ENCODE assay signal across 8 cellular contexts in the genomic region with DNA sequence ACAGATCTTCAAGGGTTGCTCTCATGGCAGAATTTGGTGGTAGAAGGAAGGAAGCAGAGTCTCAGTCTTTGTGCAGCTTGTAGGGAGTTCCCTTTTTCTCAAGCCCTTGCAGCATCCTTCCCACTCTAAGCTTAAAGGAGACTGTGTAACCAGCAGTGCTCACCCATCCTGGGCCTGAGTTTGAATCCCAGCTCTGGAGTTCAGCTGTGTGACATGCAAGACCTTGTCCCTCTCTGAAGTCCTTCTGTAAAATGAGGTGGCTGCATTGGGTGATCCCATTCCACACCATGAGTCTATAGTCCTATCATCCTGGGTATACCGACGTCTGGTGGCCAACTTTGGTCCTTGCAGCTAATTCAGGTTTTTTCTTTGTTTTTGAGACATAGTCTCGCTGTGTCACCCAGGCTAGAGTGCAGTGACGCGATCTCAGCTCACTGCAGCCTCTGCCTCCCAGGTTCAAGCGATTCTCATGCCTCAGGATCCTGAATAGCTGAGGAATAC. TPM values are rescaled to one million over a fixed set of nuclear protein-coding genes. Genes with fewer than 3 reads are reported as not detected.
A peak's percentile ranks its signal among the peaks of the same experiment; 100 is the strongest.
DNase-seq lines count a peak whose midpoint lies in the region; ATAC-seq, FAIRE-seq and TF ChIP-seq lines count a peak whose summit lies in the region.

No MANE protein-coding gene starts in this region.

- DNase-seq in NCI-H82 (lab: John Stamatoyannopoulos, UW) (peak; percentile 44), NCI-H82 treated with DMSO at 0.1 percent for 48 hours (lab: John Stamatoyannopoulos, UW; ENCODE audit: unreplicated experiment) (no peak), NB4 (ENCODE audit: low read depth) (peak; percentile 83), amniotic epithelial cell (ENCODE audit: low read depth) (peak; percentile 15), HepG2 (ENCODE audit: low spot score) (peak; percentile 74), NCI-H1436 treated with DMSO at 0.1 percent for 48 hours (lab: John Stamatoyannopoulos, UW) (no peak), NK-92 (lab: John Stamatoyannopoulos, UW; ENCODE audit: unreplicated experiment) (no peak)

- TF ChIP-seq CTCF in NB4 (IDR thresholded peaks at IDR 0.05; ENCODE audit: low read depth, low read length) (no peak), HepG2 (CRISPR knock-in tag; IDR thresholded peaks at IDR 0.05) (peak; percentile 85)

- H3K79me2 ChIP-seq in HepG2 (ENCODE audit: insufficient read depth, low read length) = no peaks in the 10 kb centered on the region

- H4K20me1 ChIP-seq in HepG2 (ENCODE audit: insufficient read depth, low read length) = no peaks in the 10 kb centered on the region

- no peaks in the 10 kb centered on the region for H3K27me3 ChIP-seq in HepG2 (ENCODE audit: control insufficient read depth in 1 of 2, insufficient read depth in 2 of 2, low read length in 2 of 2)

- no TSS peak for BruUV-seq in HepG2 (replicated peaks; lab: Mats Ljungman, UMichigan)

- H3K4me1 ChIP-seq in HepG2 (ENCODE audit: insufficient read depth, low read length) = peaks cover 19% of the 10 kb centered on the region

- POLR2A ChIA-PET in HepG2 (lab: Yijun Ruan, JAX) = interaction anchor here (1.0 to 1.9 kb wide), 8 partner anchors 19 to 68 kb away, joined by 3 to 13 read pairs (median 5); a partner anchor contains a TSS

- TF ChIP-seq POLR2A in NB4 (IDR thresholded peaks at IDR 0.05; ENCODE audit: extremely low read depth, insufficient read length) = no peak
- TF ChIP-seq POLR2A in HepG2 (IDR thresholded peaks at IDR 0.05; ENCODE audit: insufficient read depth in 1 of 2, low read depth in 2 of 2, low read length in 2 of 2) = no peak

- H3K9me3 ChIP-seq in HepG2 (ENCODE audit: low read length) = peaks cover 12% of the 10 kb centered on the region

- no peak overlapping the region for H3K4me3 ChIP-seq in NB4 (ENCODE audit: low read depth, low read length)
- no peak overlapping the region for H3K4me3 ChIP-seq in HepG2 (replicated peaks in 1 of 3; ENCODE audit: insufficient read depth in 1 of 3, low read depth in 2 of 3, low read length in 3 of 3)

- FAIRE-seq in HepG2 (lab: Jason Lieb, UNC) = peak; percentile 79

- TF ChIP-seq RAD21 in HepG2 (CRISPR knock-in tag; IDR thresholded peaks at IDR 0.05) = peak; percentile 80

- intact Hi-C loops in HepG2 (cut with micrococcal nuclease; ENCODE audit: unreplicated experiment) = loop anchor here (1.0 kb wide), 2 partner anchors 40 to 68 kb away; no protein-coding TSS in a partner anchor

- H3K9ac ChIP-seq in HepG2 (ENCODE audit: insufficient read depth, low read depth, low read length) = no peak overlapping the region

- ATAC-seq in HepG2 (peak; percentile 92), GM19023 (IDR thresholded peaks at IDR 0.05; ENCODE audit: unreplicated experiment) (no peak)

- peak overlapping the region; percentile 36; the same call in 1 of the 2 replicates for H3K4me2 ChIP-seq in HepG2 (ENCODE audit: low read depth, low read length)

- in situ Hi-C loops in HepG2 (cut with HindIII; ENCODE audit: extremely low pct_ligation_motif_present, low pct_unique_long_range_greater_than_20kb) = no loop called here

- H3K27ac ChIP-seq in HepG2 (ENCODE audit: extremely low read length, insufficient read depth, low read length) = no peak overlapping the region

- no peaks in the 10 kb centered on the region for H3K36me3 ChIP-seq in HepG2 (replicated peaks in 1 of 2; ENCODE audit: control insufficient read depth in 1 of 2, insufficient read depth in 2 of 2, low read length in 2 of 2)

- CTCF ChIA-PET in HepG2 (lab: Yijun Ruan, JAX; ENCODE audit: low intra/inter-chr PET ratio, low total read pairs) = interaction anchor here (0.6 to 2.6 kb wide), 5 partner anchors 53 to 111 kb away, joined by 3 to 38 read pairs (median 3); no protein-coding TSS in a partner anchor

- TF ChIP-seq EP300 in HepG2 (IDR thresholded peaks at IDR 0.05; ENCODE audit: low read depth in 2 of 2, low read length in 2 of 2) (no peak), HepG2 (CRISPR knock-in tag; IDR thresholded peaks at IDR 0.05; ENCODE audit: borderline replicate concordance) (no peak)

- WGBS in HepG2 (ENCODE audit: low lambda C conversion rate) = 0% methylated on average over 3 of the region's 6 CpGs

- no peak overlapping the region for H2AFZ ChIP-seq in HepG2 (ENCODE audit: low read length)

RNA-seq across cellular contexts. Expression of a gene that starts 9.8 kb away (rescaled TPM):
- total RNA-seq in HepG2 (2016; rRNA removed; fragmentation: Illumina TruSeq; extraction: Trizol) = not detected in 2 replicates
- total RNA-seq in HepG2 (2016; cell fraction: cytosol; rRNA removed; fragmentation: Illumina TruSeq; extraction: Trizol; ENCODE audit: low read depth) = not detected in 2 replicates
- not detected in 2 replicates for total RNA-seq in HepG2 (2016; cell fraction: insoluble cytoplasmic fraction; rRNA removed; fragmentation: Illumina TruSeq; extraction: Trizol)
- total RNA-seq in HepG2 (2016; cell fraction: membrane; rRNA removed; fragmentation: Illumina TruSeq; extraction: Trizol) = not detected in 2 replicates
- total RNA-seq in HepG2 (2016; cell fraction: nucleus; rRNA removed; fragmentation: Illumina TruSeq; extraction: Trizol) = not detected in 2 replicates
- polyA plus RNA-seq in HepG2 (2011; rRNA removed) = not detected in 2 replicates
- polyA plus RNA-seq in HepG2 (2011; cell fraction: cytosol; rRNA removed) = not detected in 2 replicates
- not detected in 2 replicates for polyA plus RNA-seq in HepG2 (2011; cell fraction: nucleus; rRNA removed)
- polyA plus RNA-seq in HepG2 (2012) = 0.17 and 0.20 TPM in 2 replicates
- polyA plus RNA-seq in HepG2 (2016; cell fraction: cytosol; fragmentation: Illumina TruSeq; extraction: Trizol; ENCODE audit: low read depth) = not detected in 2 replicates
- polyA plus RNA-seq in HepG2 (2016; cell fraction: insoluble cytoplasmic fraction; fragmentation: Illumina TruSeq; extraction: Trizol; ENCODE audit: low read depth) = not detected in 2 replicates
- polyA plus RNA-seq in HepG2 (2016; cell fraction: membrane; fragmentation: Illumina TruSeq; extraction: Trizol; ENCODE audit: low read depth) = not detected in 2 replicates
- not detected in 2 replicates for polyA plus RNA-seq in HepG2 (2016; cell fraction: nucleus; fragmentation: Illumina TruSeq; extraction: Trizol; ENCODE audit: insufficient read depth, low read depth)
- not detected in 2 replicates for polyA minus RNA-seq in HepG2 (2011; rRNA and poly(A)+ RNA removed; ENCODE audit: low replicate concordance)
- polyA minus RNA-seq in HepG2 (2011; cell fraction: cytosol; rRNA and poly(A)+ RNA removed) = not detected in 2 replicates
- not detected in 2 replicates for polyA minus RNA-seq in HepG2 (2011; cell fraction: nucleus; rRNA and poly(A)+ RNA removed)

RNA-seq across cellular contexts. Expression of a gene that starts 17.3 kb away (rescaled TPM):
- not detected in 2 replicates for total RNA-seq in HepG2 (2016; rRNA removed; fragmentation: Illumina TruSeq; extraction: Trizol)
- total RNA-seq in HepG2 (2016; cell fraction: cytosol; rRNA removed; fragmentation: Illumina TruSeq; extraction: Trizol; ENCODE audit: low read depth) = not detected in 2 replicates
- not detected in 2 replicates for total RNA-seq in HepG2 (2016; cell fraction: insoluble cytoplasmic fraction; rRNA removed; fragmentation: Illumina TruSeq; extraction: Trizol)
- not detected in 2 replicates for total RNA-seq in HepG2 (2016; cell fraction: membrane; rRNA removed; fragmentation: Illumina TruSeq; extraction: Trizol)
- not detected in 2 replicates for total RNA-seq in HepG2 (2016; cell fraction: nucleus; rRNA removed; fragmentation: Illumina TruSeq; extraction: Trizol)
- polyA plus RNA-seq in HepG2 (2011; rRNA removed) = 0.05 and 0.20 TPM in 2 replicates
- polyA plus RNA-seq in HepG2 (2011; cell fraction: cytosol; rRNA removed) = not detected in 2 replicates
- polyA plus RNA-seq in HepG2 (2011; cell fraction: nucleus; rRNA removed) = 0.10 and 0.13 TPM in 2 replicates
- polyA plus RNA-seq in HepG2 (2012) = 0.13 TPM in 1 of 2 replicates, not detected in the other
- 0.23 TPM in 2 replicates for polyA plus RNA-seq in HepG2 (2016; cell fraction: cytosol; fragmentation: Illumina TruSeq; extraction: Trizol; ENCODE audit: low read depth)
- polyA plus RNA-seq in HepG2 (2016; cell fraction: insoluble cytoplasmic fraction; fragmentation: Illumina TruSeq; extraction: Trizol; ENCODE audit: low read depth) = not detected in 2 replicates
- polyA plus RNA-seq in HepG2 (2016; cell fraction: membrane; fragmentation: Illumina TruSeq; extraction: Trizol; ENCODE audit: low read depth) = 0.23 TPM in 1 of 2 replicates, not detected in the other
- not detected in 2 replicates for polyA plus RNA-seq in HepG2 (2016; cell fraction: nucleus; fragmentation: Illumina TruSeq; extraction: Trizol; ENCODE audit: insufficient read depth, low read depth)
- not detected in 2 replicates for polyA minus RNA-seq in HepG2 (2011; rRNA and poly(A)+ RNA removed; ENCODE audit: low replicate concordance)
- not detected in 2 replicates for polyA minus RNA-seq in HepG2 (2011; cell fraction: cytosol; rRNA and poly(A)+ RNA removed)
- polyA minus RNA-seq in HepG2 (2011; cell fraction: nucleus; rRNA and poly(A)+ RNA removed) = not detected in 2 replicates

RNA-seq across cellular contexts. Expression of a gene that starts 19.9 kb away (rescaled TPM):
- not detected in 2 replicates for total RNA-seq in HepG2 (2016; rRNA removed; fragmentation: Illumina TruSeq; extraction: Trizol)
- not detected in 2 replicates for total RNA-seq in HepG2 (2016; cell fraction: cytosol; rRNA removed; fragmentation: Illumina TruSeq; extraction: Trizol; ENCODE audit: low read depth)
- not detected in 2 replicates for total RNA-seq in HepG2 (2016; cell fraction: insoluble cytoplasmic fraction; rRNA removed; fragmentation: Illumina TruSeq; extraction: Trizol)
- total RNA-seq in HepG2 (2016; cell fraction: membrane; rRNA removed; fragmentation: Illumina TruSeq; extraction: Trizol) = 0.19 TPM in 1 of 2 replicates, not detected in the other
- total RNA-seq in HepG2 (2016; cell fraction: nucleus; rRNA removed; fragmentation: Illumina TruSeq; extraction: Trizol) = not detected in 2 replicates
- polyA plus RNA-seq in HepG2 (2011; rRNA removed) = 1.3 and 1.8 TPM in 2 replicates
- polyA plus RNA-seq in HepG2 (2011; cell fraction: cytosol; rRNA removed) = 2.1 and 2.3 TPM in 2 replicates
- polyA plus RNA-seq in HepG2 (2011; cell fraction: nucleus; rRNA removed) = 0.72 and 1.6 TPM in 2 replicates
- 0.57 and 1.0 TPM in 2 replicates for polyA plus RNA-seq in HepG2 (2012)
- polyA plus RNA-seq in HepG2 (2016; cell fraction: cytosol; fragmentation: Illumina TruSeq; extraction: Trizol; ENCODE audit: low read depth) = not detected in 2 replicates
- not detected in 2 replicates for polyA plus RNA-seq in HepG2 (2016; cell fraction: insoluble cytoplasmic fraction; fragmentation: Illumina TruSeq; extraction: Trizol; ENCODE audit: low read depth)
- polyA plus RNA-seq in HepG2 (2016; cell fraction: membrane; fragmentation: Illumina TruSeq; extraction: Trizol; ENCODE audit: low read depth) = not detected in 2 replicates
- polyA plus RNA-seq in HepG2 (2016; cell fraction: nucleus; fragmentation: Illumina TruSeq; extraction: Trizol; ENCODE audit: insufficient read depth, low read depth) = not detected in 2 replicates
- polyA minus RNA-seq in HepG2 (2011; rRNA and poly(A)+ RNA removed; ENCODE audit: low replicate concordance) = 1.3 TPM in 1 of 2 replicates, not detected in the other
- 0.69 TPM in 1 of 2 replicates, not detected in the other for polyA minus RNA-seq in HepG2 (2011; cell fraction: cytosol; rRNA and poly(A)+ RNA removed)
- not detected in 2 replicates for polyA minus RNA-seq in HepG2 (2011; cell fraction: nucleus; rRNA and poly(A)+ RNA removed)

RNA-seq across cellular contexts. Expression of a gene that starts 35.2 kb away (rescaled TPM):
- not detected in 2 replicates for total RNA-seq in HepG2 (2016; rRNA removed; fragmentation: Illumina TruSeq; extraction: Trizol)
- total RNA-seq in HepG2 (2016; cell fraction: cytosol; rRNA removed; fragmentation: Illumina TruSeq; extraction: Trizol; ENCODE audit: low read depth) = not detected in 2 replicates
- total RNA-seq in HepG2 (2016; cell fraction: insoluble cytoplasmic fraction; rRNA removed; fragmentation: Illumina TruSeq; extraction: Trizol) = not detected in 2 replicates
- not detected in 2 replicates for total RNA-seq in HepG2 (2016; cell fraction: membrane; rRNA removed; fragmentation: Illumina TruSeq; extraction: Trizol)
- not detected in 2 replicates for total RNA-seq in HepG2 (2016; cell fraction: nucleus; rRNA removed; fragmentation: Illumina TruSeq; extraction: Trizol)
- 0.21 and 0.40 TPM in 2 replicates for polyA plus RNA-seq in HepG2 (2011; rRNA removed)
- polyA plus RNA-seq in HepG2 (2011; cell fraction: cytosol; rRNA removed) = 0.16 TPM in 1 of 2 replicates, not detected in the other
- not detected in 2 replicates for polyA plus RNA-seq in HepG2 (2011; cell fraction: nucleus; rRNA removed)
- polyA plus RNA-seq in HepG2 (2012) = 0.25 and 0.42 TPM in 2 replicates
- polyA plus RNA-seq in HepG2 (2016; cell fraction: cytosol; fragmentation: Illumina TruSeq; extraction: Trizol; ENCODE audit: low read depth) = not detected in 2 replicates
- not detected in 2 replicates for polyA plus RNA-seq in HepG2 (2016; cell fraction: insoluble cytoplasmic fraction; fragmentation: Illumina TruSeq; extraction: Trizol; ENCODE audit: low read depth)
- not detected in 2 replicates for polyA plus RNA-seq in HepG2 (2016; cell fraction: membrane; fragmentation: Illumina TruSeq; extraction: Trizol; ENCODE audit: low read depth)
- polyA plus RNA-seq in HepG2 (2016; cell fraction: nucleus; fragmentation: Illumina TruSeq; extraction: Trizol; ENCODE audit: insufficient read depth, low read depth) = not detected in 2 replicates
- not detected in 2 replicates for polyA minus RNA-seq in HepG2 (2011; rRNA and poly(A)+ RNA removed; ENCODE audit: low replicate concordance)
- not detected in 2 replicates for polyA minus RNA-seq in HepG2 (2011; cell fraction: cytosol; rRNA and poly(A)+ RNA removed)
- polyA minus RNA-seq in HepG2 (2011; cell fraction: nucleus; rRNA and poly(A)+ RNA removed) = not detected in 2 replicates

RNA-seq across cellular contexts. Expression of a gene that starts 38.9 kb away (rescaled TPM):
- 1.1 and 1.8 TPM in 2 replicates for total RNA-seq in HepG2 (2016; rRNA removed; fragmentation: Illumina TruSeq; extraction: Trizol)
- total RNA-seq in HepG2 (2016; cell fraction: cytosol; rRNA removed; fragmentation: Illumina TruSeq; extraction: Trizol; ENCODE audit: low read depth) = 2.7 and 4.1 TPM in 2 replicates
- 2.4 TPM in 1 of 2 replicates, not detected in the other for total RNA-seq in HepG2 (2016; cell fraction: insoluble cytoplasmic fraction; rRNA removed; fragmentation: Illumina TruSeq; extraction: Trizol)
- 2.3 TPM in 2 replicates for total RNA-seq in HepG2 (2016; cell fraction: membrane; rRNA removed; fragmentation: Illumina TruSeq; extraction: Trizol)
- 2.7 and 6.2 TPM in 2 replicates for total RNA-seq in HepG2 (2016; cell fraction: nucleus; rRNA removed; fragmentation: Illumina TruSeq; extraction: Trizol)
- polyA plus RNA-seq in HepG2 (2011; rRNA removed) = 0.84 and 1.6 TPM in 2 replicates
- polyA plus RNA-seq in HepG2 (2011; cell fraction: cytosol; rRNA removed) = not detected in 2 replicates
- 1.3 and 2.4 TPM in 2 replicates for polyA plus RNA-seq in HepG2 (2011; cell fraction: nucleus; rRNA removed)
- 3.7 and 5.0 TPM in 2 replicates for polyA plus RNA-seq in HepG2 (2012)
- polyA plus RNA-seq in HepG2 (2016; cell fraction: cytosol; fragmentation: Illumina TruSeq; extraction: Trizol; ENCODE audit: low read depth) = 3.6 and 5.6 TPM in 2 replicates
- 1.3 and 2.6 TPM in 2 replicates for polyA plus RNA-seq in HepG2 (2016; cell fraction: insoluble cytoplasmic fraction; fragmentation: Illumina TruSeq; extraction: Trizol; ENCODE audit: low read depth)
- polyA plus RNA-seq in HepG2 (2016; cell fraction: membrane; fragmentation: Illumina TruSeq; extraction: Trizol; ENCODE audit: low read depth) = 2.3 and 2.8 TPM in 2 replicates
- polyA plus RNA-seq in HepG2 (2016; cell fraction: nucleus; fragmentation: Illumina TruSeq; extraction: Trizol; ENCODE audit: insufficient read depth, low read depth) = 5.7 and 13.4 TPM in 2 replicates
- 1.4 TPM in 1 of 2 replicates, not detected in the other for polyA minus RNA-seq in HepG2 (2011; rRNA and poly(A)+ RNA removed; ENCODE audit: low replicate concordance)
- polyA minus RNA-seq in HepG2 (2011; cell fraction: cytosol; rRNA and poly(A)+ RNA removed) = not detected in 2 replicates
- polyA minus RNA-seq in HepG2 (2011; cell fraction: nucleus; rRNA and poly(A)+ RNA removed) = 3.0 and 4.2 TPM in 2 replicates

Comparison
In these comparisons a context has a peak if more than half of its experiments do, and no peak if none do; other contexts are left out.
1. DNase-seq: peak in NCI-H82 (single experiment), NB4 (single experiment), amniotic epithelial cell (single experiment) and HepG2 (single experiment); none in NCI-H82 treated with DMSO at 0.1 percent for 48 hours (single experiment), NCI-H1436 treated with DMSO at 0.1 percent for 48 hours (single experiment) and NK-92 (single experiment).